ENCODE assay signal across 16 cellular contexts in genomic region chr4:129822708-129823504, GRCh38.
A peak's percentile ranks its signal among the peaks of the same experiment; 100 is the strongest.
DNase-seq lines count a peak whose midpoint lies in the region; ATAC-seq, FAIRE-seq and TF ChIP-seq lines count a peak whose summit lies in the region.
"Had no signal": no experiment of that assay in that cellular context is flagged by ENCODE, and none has a peak within 500 bp of the region (broad histone marks: within the 10 kb centered on the region; RNA-seq: fewer than 3 reads in every experiment).

No MANE protein-coding gene starts in this region.

- no peaks in the 10 kb centered on the region for H3K9me1 ChIP-seq in endothelial cell of umbilical vein (replicated peaks; ENCODE audit: control insufficient read depth, extremely low read depth, insufficient read depth, low read length)

- H3K27me3 Mint-ChIP-seq in activated CD8-positive, alpha-beta T cell treated with anti-CD3 and anti-CD28 coated beads for 36 hours = no peaks in the 10 kb centered on the region
- H3K27me3 Mint-ChIP-seq: activated naive CD8-positive, alpha-beta T cell treated with anti-CD3 and anti-CD28 coated beads, Interleukin-2, amount 50 U/mL, for 24 hours; natural killer cell treated with Interleukin-12 subunit alpha and Interleukin-12 subunit beta and Interleukin-15 and Interleukin-18, amount 100 ng/mL, for 72 hours; stimulated activated memory B cell treated with anti-CD40 and anti-IgM and Interleukin-4, amounts not matched to agents 10 μg/mL and 1 μg/mL and 100 μg/mL, for 72 hours had no signal

- H2AFZ ChIP-seq in endothelial cell of umbilical vein (ENCODE audit: low read depth, low read length) = peak overlapping the region; percentile 54

- H4K20me1 ChIP-seq in endothelial cell of umbilical vein (replicated peaks; ENCODE audit: control insufficient read depth, extremely low read depth, insufficient read depth, low read length) = no peaks in the 10 kb centered on the region

- POLR2A ChIA-PET in endothelial cell of umbilical vein (lab: Charles Lee) = no interaction called here
- POLR2A ChIA-PET in activated CD8-positive, alpha-beta T cell treated with anti-CD3 and anti-CD28 coated beads for 36 hours (lab: Charles Lee) = no interaction called here

- no peak for TF ChIP-seq CTCF in endothelial cell of umbilical vein (IDR thresholded peaks at IDR 0.05; ENCODE audit: extremely low read depth in 1 of 2, insufficient read depth in 1 of 2, low read depth in 1 of 2, low read length in 2 of 2)
- TF ChIP-seq CTCF in pancreas (IDR thresholded peaks at IDR 0.05) = no peak
- TF ChIP-seq CTCF in activated CD8-positive, alpha-beta T cell treated with anti-CD3 and anti-CD28 coated beads for 36 hours (IDR thresholded peaks at IDR 0.05) = no peak

- H3K36me3 Mint-ChIP-seq in activated CD8-positive, alpha-beta T cell treated with anti-CD3 and anti-CD28 coated beads for 36 hours (ENCODE audit: low read depth) = no peaks in the 10 kb centered on the region
- H3K36me3 Mint-ChIP-seq: natural killer cell treated with Interleukin-12 subunit alpha and Interleukin-12 subunit beta and Interleukin-15 and Interleukin-18, amount 100 ng/mL, for 72 hours; stimulated activated memory B cell treated with anti-CD40 and anti-IgM and Interleukin-4, amounts not matched to agents 10 μg/mL and 1 μg/mL and 100 μg/mL, for 72 hours had no signal

- H3K27ac ChIP-seq in endothelial cell of umbilical vein (ENCODE audit: insufficient read depth, low read depth, low read length) = peak overlapping the region; percentile 60
- no peak overlapping the region for H3K27ac ChIP-seq in pancreas
- H3K27ac ChIP-seq in small intestine (ENCODE audit: low read depth in 1 of 2, low read length in 1 of 2) = no peak overlapping the region

- H3K79me2 ChIP-seq in endothelial cell of umbilical vein (ENCODE audit: control insufficient read depth, insufficient read depth, low read length) = no peaks in the 10 kb centered on the region

- intact Hi-C loops in endothelial cell of umbilical vein (cut with micrococcal nuclease) (loop anchor here (10.0 kb wide), 1 partner anchor 458 kb away; no protein-coding TSS in a partner anchor), pancreas (cut with DNase I) (no loop called here)
- intact Hi-C loops in activated CD8-positive, alpha-beta T cell treated with anti-CD3 and anti-CD28 coated beads for 36 hours (cut with micrococcal nuclease) = no loop called here

- TF ChIP-seq POLR2A in endothelial cell of umbilical vein (IDR thresholded peaks at IDR 0.05; ENCODE audit: low read depth, low read length) = peak; percentile 44

- BruUV-seq in endothelial cell of umbilical vein (replicated peaks; lab: Mats Ljungman, UMichigan) = no TSS peak

- peak; percentile 42 for DNase-seq in HPDE6-E6E7 (ENCODE audit: extremely low spot score)
- peak; percentile 32 for DNase-seq in NCI-H510A (lab: John Stamatoyannopoulos, UW)
- DNase-seq in endothelial cell of umbilical vein (ENCODE audit: low read depth, low spot score) = peak; percentile 94
- DNase-seq in pancreas = peak; percentile 18 to 74 (median 54)
- no peak for DNase-seq in ecto neural progenitor cell (ENCODE audit: low spot score)
- no peak for DNase-seq in small intestine
- DNase-seq in activated CD8-positive, alpha-beta T cell treated with anti-CD3 and anti-CD28 coated beads for 36 hours = no peak
- DNase-seq: activated CD8-positive, alpha-beta memory T cell treated with anti-CD3 and anti-CD28 coated beads, Interleukin-2, amount 50 U/mL, for 4 hours; activated naive CD8-positive, alpha-beta T cell treated with anti-CD3 and anti-CD28 coated beads, Interleukin-2, amount 50 U/mL, for 24 hours had no signal

- H3K9ac ChIP-seq in endothelial cell of umbilical vein (replicated peaks; ENCODE audit: extremely low read depth, insufficient read depth, low read length) = no peak overlapping the region

- no peak overlapping the region for H3K27ac Mint-ChIP-seq in activated CD8-positive, alpha-beta T cell treated with anti-CD3 and anti-CD28 coated beads for 36 hours
- H3K27ac Mint-ChIP-seq: activated naive CD8-positive, alpha-beta T cell treated with anti-CD3 and anti-CD28 coated beads, Interleukin-2, amount 50 U/mL, for 24 hours; natural killer cell treated with Interleukin-12 subunit alpha and Interleukin-12 subunit beta and Interleukin-15 and Interleukin-18, amount 100 ng/mL, for 72 hours; stimulated activated memory B cell treated with anti-CD40 and anti-IgM and Interleukin-4, amounts not matched to agents 10 μg/mL and 1 μg/mL and 100 μg/mL, for 72 hours had no signal

- H3K4me1 Mint-ChIP-seq in activated CD8-positive, alpha-beta T cell treated with anti-CD3 and anti-CD28 coated beads for 36 hours (ENCODE audit: low read depth) = no peaks in the 10 kb centered on the region
- H3K4me1 Mint-ChIP-seq: activated naive CD8-positive, alpha-beta T cell treated with anti-CD3 and anti-CD28 coated beads, Interleukin-2, amount 50 U/mL, for 24 hours; stimulated activated memory B cell treated with anti-CD40 and anti-IgM and Interleukin-4, amounts not matched to agents 10 μg/mL and 1 μg/mL and 100 μg/mL, for 72 hours had no signal

- CTCF ChIA-PET in endothelial cell of umbilical vein (lab: Charles Lee) = interaction anchor here (1.1 kb wide), 1 partner anchor 182 kb away, joined by 3 read pairs; no protein-coding TSS in a partner anchor
- CTCF ChIA-PET in activated CD8-positive, alpha-beta T cell treated with anti-CD3 and anti-CD28 coated beads for 36 hours (lab: Charles Lee) = no interaction called here

- H3K9me3 ChIP-seq in endothelial cell of umbilical vein (replicated peaks; ENCODE audit: control insufficient read depth, insufficient read depth, low read length) = no peaks in the 10 kb centered on the region
- H3K9me3 ChIP-seq in pancreas = no peaks in the 10 kb centered on the region
- H3K9me3 ChIP-seq in small intestine (ENCODE audit: control insufficient read depth, low read depth) = no peaks in the 10 kb centered on the region

- H3K36me3 ChIP-seq in endothelial cell of umbilical vein (ENCODE audit: control insufficient read depth in 2 of 2, extremely low read depth in 1 of 2, insufficient read depth in 2 of 2, low read length in 2 of 2) (no peaks in the 10 kb centered on the region), pancreas (no peaks in the 10 kb centered on the region), small intestine (ENCODE audit: control insufficient read depth in 2 of 2, insufficient read depth in 2 of 2, low read length in 2 of 2) (no peaks in the 10 kb centered on the region)

- no peak overlapping the region for H3K4me3 Mint-ChIP-seq in activated CD8-positive, alpha-beta T cell treated with anti-CD3 and anti-CD28 coated beads for 36 hours
- H3K4me3 Mint-ChIP-seq: activated naive CD8-positive, alpha-beta T cell treated with anti-CD3 and anti-CD28 coated beads, Interleukin-2, amount 50 U/mL, for 24 hours; natural killer cell treated with Interleukin-12 subunit alpha and Interleukin-12 subunit beta and Interleukin-15 and Interleukin-18, amount 100 ng/mL, for 72 hours; stimulated activated memory B cell treated with anti-CD40 and anti-IgM and Interleukin-4, amounts not matched to agents 10 μg/mL and 1 μg/mL and 100 μg/mL, for 72 hours had no signal

- H3K27me3 ChIP-seq in endothelial cell of umbilical vein (ENCODE audit: control insufficient read depth in 2 of 2, insufficient read depth in 2 of 2, low read length in 2 of 2) = no peaks in the 10 kb centered on the region
- H3K27me3 ChIP-seq in pancreas = no peaks in the 10 kb centered on the region
- no peaks in the 10 kb centered on the region for H3K27me3 ChIP-seq in small intestine (ENCODE audit: control insufficient read depth in 2 of 2, insufficient read depth in 2 of 2, low read length in 2 of 2)

- peak; percentile 70 for FAIRE-seq in endothelial cell of umbilical vein (lab: Jason Lieb, UNC)
- no peak for FAIRE-seq in pancreas (lab: Jason Lieb, UNC)
- no peak for FAIRE-seq in small intestine (lab: Jason Lieb, UNC)
- FAIRE-seq: D721Med, GM12878, islet of Langerhans had no signal

- ATAC-seq in pancreas (peak; percentile 36 to 84 (median 74)), GM19467 (IDR thresholded peaks at IDR 0.05; ENCODE audit: unreplicated experiment) (no peak)
- no peak for ATAC-seq in activated CD8-positive, alpha-beta T cell treated with anti-CD3 and anti-CD28 coated beads for 36 hours
- ATAC-seq: activated naive CD8-positive, alpha-beta T cell treated with anti-CD3 and anti-CD28 coated beads, Interleukin-2, amount 50 U/mL, for 24 hours; GM12878; natural killer cell treated with Interleukin-12 subunit alpha and Interleukin-12 subunit beta and Interleukin-15 and Interleukin-18, amount 100 ng/mL, for 72 hours; Panc1; stimulated activated memory B cell treated with anti-CD40 and anti-IgM and Interleukin-4, amounts not matched to agents 10 μg/mL and 1 μg/mL and 100 μg/mL, for 72 hours had no signal

- peak overlapping the region; percentile 8 for H3K4me2 ChIP-seq in endothelial cell of umbilical vein (ENCODE audit: insufficient read depth, low read length)

- WGBS in pancreas, 2 donors = 19 to 20% methylated on average over 2 of the region's 2 CpGs
- 41 to 69% (median 43%) methylated on average over 2 of the region's 2 CpGs for WGBS in small intestine, 3 donors

- H3K4me3 ChIP-seq in endothelial cell of umbilical vein (replicated peaks in 1 of 3; ENCODE audit: insufficient read depth in 1 of 3, low read depth in 1 of 3, low read length in 3 of 3) (no peak overlapping the region), pancreas (no peak overlapping the region), small intestine (ENCODE audit: low read depth in 1 of 2, low read length in 2 of 2) (no peak overlapping the region)
- H3K4me3 ChIP-seq: GM12878 had no signal

- H3K4me1 ChIP-seq in endothelial cell of umbilical vein (ENCODE audit: control insufficient read depth, extremely low read depth, insufficient read depth, low read length) (peaks cover 18% of the 10 kb centered on the region), pancreas (no peaks in the 10 kb centered on the region), small intestine (ENCODE audit: control insufficient read depth in 2 of 2, insufficient read depth in 1 of 2, low read depth in 1 of 2, low read length in 1 of 2) (no peaks in the 10 kb centered on the region)

- dilution Hi-C loops in endothelial cell of umbilical vein (cut with MboI; ENCODE audit: extremely low pct_ligation_motif_present, low sequenced_read_pairs) = no loop called here

- H3K9me3 Mint-ChIP-seq in activated CD8-positive, alpha-beta T cell treated with anti-CD3 and anti-CD28 coated beads for 36 hours = no peaks in the 10 kb centered on the region
- H3K9me3 Mint-ChIP-seq: natural killer cell treated with Interleukin-12 subunit alpha and Interleukin-12 subunit beta and Interleukin-15 and Interleukin-18, amount 100 ng/mL, for 72 hours; stimulated activated memory B cell treated with anti-CD40 and anti-IgM and Interleukin-4, amounts not matched to agents 10 μg/mL and 1 μg/mL and 100 μg/mL, for 72 hours had no signal

TF ChIP-seq in endothelial cell of umbilical vein, 7 proteins besides CTCF, POLR2A, EP300 and RAD21 (continues in another document):
- TF ChIP-seq JUN (IDR thresholded peaks at IDR 0.05; ENCODE audit: borderline replicate concordance, insufficient read depth, insufficient read length, low read depth) (no peak), POLR2AphosphoS5 (IDR thresholded peaks at IDR 0.05; ENCODE audit: insufficient read depth, low read depth, low read length) (peak; percentile 51), EZH2 (IDR thresholded peaks at IDR 0.05; ENCODE audit: borderline replicate concordance, low read depth, low read length, severe bottlenecking) (no peak), FOS (IDR thresholded peaks at IDR 0.05; ENCODE audit: borderline replicate concordance, insufficient read depth, low read length) (peak; percentile 40)

Comparison
In these comparisons a context has a peak if more than half of its experiments do, and no peak if none do; other contexts are left out.
1. DNase-seq: peak in HPDE6-E6E7 (single experiment), NCI-H510A (single experiment), endothelial cell of umbilical vein (single experiment) and pancreas (6 of 6); none in ecto neural progenitor cell (single experiment), small intestine (single experiment) and activated CD8-positive, alpha-beta T cell treated with anti-CD3 and anti-CD28 coated beads for 36 hours (single experiment).
2. ATAC-seq: peak in pancreas (4 of 4); none in GM19467 (single experiment) and activated CD8-positive, alpha-beta T cell treated with anti-CD3 and anti-CD28 coated beads for 36 hours (single experiment).